1 cellular context compared by ENCODE assay signal in genomic region chr1:52635321-52636089, GRCh38.
TF ChIP-seq lines count a peak whose summit lies in the region.

No MANE protein-coding gene starts in this region.

TF ChIP-seq in SK-N-SH treated with all-trans-retinoic acid at 6 μM for 48 hours, 23 proteins besides CTCF, POLR2A, EP300 and RAD21 (continued from another document):
- TF ChIP-seq PPARA (CRISPR knock-in tag; IDR thresholded peaks at IDR 0.05; ENCODE audit: borderline replicate concordance) = no peak
- TF ChIP-seq PATZ1 (CRISPR knock-in tag; IDR thresholded peaks at IDR 0.05; ENCODE audit: borderline replicate concordance) = no peak
- no peak for TF ChIP-seq ZNF70 (CRISPR knock-in tag; IDR thresholded peaks at IDR 0.05)
- TF ChIP-seq CSRNP3 (CRISPR knock-in tag; IDR thresholded peaks at IDR 0.05) = no peak
- TF ChIP-seq ISL1 (CRISPR knock-in tag; IDR thresholded peaks at IDR 0.05) = no peak
- no peak for TF ChIP-seq GLIS3 (CRISPR knock-in tag; IDR thresholded peaks at IDR 0.05)
- TF ChIP-seq POU6F1 (CRISPR knock-in tag; IDR thresholded peaks at IDR 0.05; ENCODE audit: borderline replicate concordance, low read depth) = no peak
- TF ChIP-seq ESRRG (CRISPR knock-in tag; IDR thresholded peaks at IDR 0.05) = no peak
- no peak for TF ChIP-seq TSHZ2 (CRISPR knock-in tag; IDR thresholded peaks at IDR 0.05)
- TF ChIP-seq ZNF8 (CRISPR knock-in tag; IDR thresholded peaks at IDR 0.05) = no peak
- no peak for TF ChIP-seq CSDC2 (CRISPR knock-in tag; IDR thresholded peaks at IDR 0.05)
- TF ChIP-seq ZC3H10 (CRISPR knock-in tag; IDR thresholded peaks at IDR 0.05) = no peak
TF ChIP-seq in SK-N-SH treated with all-trans-retinoic acid at 6 μM for 48 hours: peak in this region for 0.
